25 cellular contexts compared by ENCODE assay signal in the genomic region with DNA sequence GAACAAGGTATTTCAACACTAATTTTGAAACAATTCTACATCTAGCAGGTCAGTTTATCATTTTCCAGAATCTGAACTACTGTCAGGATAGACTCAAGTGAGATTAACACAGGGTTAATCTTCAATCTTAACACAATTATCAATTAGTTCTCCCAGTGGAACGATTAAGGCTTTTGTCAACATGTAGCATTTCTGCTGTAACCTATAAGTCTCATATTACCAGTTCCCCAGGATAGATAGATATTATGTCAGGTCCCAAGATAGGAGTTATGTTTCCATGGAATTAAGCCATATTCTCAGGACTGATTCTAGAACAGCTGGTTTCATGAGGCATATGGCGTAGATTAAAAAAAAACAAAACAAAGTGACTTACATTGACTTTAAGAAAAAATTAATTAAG.
"Had no signal": no experiment of that assay in that cellular context is flagged by ENCODE, and none has a peak within 500 bp of the region (broad histone marks: within the 10 kb centered on the region; RNA-seq: fewer than 3 reads in every experiment).

No MANE protein-coding gene starts in this region.

- H3K27ac ChIP-seq: colonic mucosa, dorsolateral prefrontal cortex, left ventricle myocardium inferior, spleen, upper lobe of left lung had no signal

- H3K27me3 Mint-ChIP-seq: activated CD4-positive, alpha-beta memory T cell treated with anti-CD3 and anti-CD28 coated beads for 36 hours; activated naive CD8-positive, alpha-beta T cell treated with anti-CD3 and anti-CD28 coated beads, Interleukin-2, amount 10 ng/mL, durations not matched to agents 7 days and 5 days; effector memory CD8-positive, alpha-beta T cell had no signal

- H3K4me3 Mint-ChIP-seq: activated CD4-positive, alpha-beta memory T cell treated with anti-CD3 and anti-CD28 coated beads for 36 hours; activated naive CD4-positive, alpha-beta T cell treated with anti-CD3 and anti-CD28 coated beads for 36 hours; activated naive CD8-positive, alpha-beta T cell treated with anti-CD3 and anti-CD28 coated beads, Interleukin-2, amount 10 ng/mL, durations not matched to agents 7 days and 5 days; activated T-cell treated with anti-CD3 and anti-CD28 coated beads, Interleukin-2, amount 50 U/mL, for 72 hours; effector memory CD8-positive, alpha-beta T cell; mesothelial cell of epicardium; natural killer cell had no signal

- DNase-seq: activated CD4-positive, alpha-beta memory T cell treated with anti-CD3 and anti-CD28 coated beads for 36 hours; activated CD4-positive, alpha-beta T cell treated with anti-CD3 and anti-CD28 coated beads for 48 hours; activated CD4-positive, CD25-positive, alpha-beta regulatory T cell; activated effector memory CD4-positive, alpha-beta T cell treated with Interleukin-2 at 50 U/mL for 16 hours; activated naive CD4-positive, alpha-beta T cell treated with anti-CD3 and anti-CD28 coated beads for 36 hours; activated naive CD8-positive, alpha-beta T cell treated with anti-CD3 and anti-CD28 coated beads, Interleukin-2, amount 10 ng/mL, durations not matched to agents 7 days and 5 days; activated T-cell treated with anti-CD3 and anti-CD28 coated beads, Interleukin-2, amount 50 U/mL, for 72 hours; amygdala; colonic mucosa; dorsolateral prefrontal cortex; effector memory CD8-positive, alpha-beta T cell; foreskin melanocyte; glutamatergic neuron; hypothalamus; left ventricle myocardium inferior; natural killer cell; retina; spleen; stimulated activated CD4-positive, alpha-beta T cell treated with anti-CD3 and anti-CD28 coated beads, Interleukin-4, amount 100 ng/mL, for 24 hours; stimulated activated naive CD4-positive, alpha-beta T cell treated with Interleukin-2 at 50 U/mL for 16 hours; upper lobe of left lung had no signal

- H3K27me3 ChIP-seq: colonic mucosa, dorsolateral prefrontal cortex, spleen, upper lobe of left lung had no signal

- H3K4me1 ChIP-seq: colonic mucosa had no signal

- H3K9me3 ChIP-seq: colonic mucosa, left ventricle myocardium inferior, spleen, upper lobe of left lung had no signal

- H3K4me3 ChIP-seq: colonic mucosa, dorsolateral prefrontal cortex, left ventricle myocardium inferior, spleen, upper lobe of left lung had no signal

- FAIRE-seq: bronchial epithelial cell, endothelial cell of umbilical vein had no signal

- H3K9me3 Mint-ChIP-seq: activated CD4-positive, alpha-beta memory T cell treated with anti-CD3 and anti-CD28 coated beads for 36 hours; activated naive CD4-positive, alpha-beta T cell treated with anti-CD3 and anti-CD28 coated beads for 36 hours; activated naive CD8-positive, alpha-beta T cell treated with anti-CD3 and anti-CD28 coated beads, Interleukin-2, amount 10 ng/mL, durations not matched to agents 7 days and 5 days; activated T-cell treated with anti-CD3 and anti-CD28 coated beads, Interleukin-2, amount 50 U/mL, for 72 hours; effector memory CD8-positive, alpha-beta T cell; mesothelial cell of epicardium; natural killer cell had no signal

- H3K27ac Mint-ChIP-seq: activated CD4-positive, alpha-beta memory T cell treated with anti-CD3 and anti-CD28 coated beads for 36 hours; activated naive CD4-positive, alpha-beta T cell treated with anti-CD3 and anti-CD28 coated beads for 36 hours; activated naive CD8-positive, alpha-beta T cell treated with anti-CD3 and anti-CD28 coated beads, Interleukin-2, amount 10 ng/mL, durations not matched to agents 7 days and 5 days; activated T-cell treated with anti-CD3 and anti-CD28 coated beads, Interleukin-2, amount 50 U/mL, for 72 hours; effector memory CD8-positive, alpha-beta T cell; mesothelial cell of epicardium; natural killer cell had no signal

- ATAC-seq: activated T-cell treated with anti-CD3 and anti-CD28 coated beads, Interleukin-2, amount 50 U/mL, for 72 hours; effector memory CD8-positive, alpha-beta T cell; esophagus mucosa; natural killer cell had no signal
